14 cellular contexts compared by ENCODE assay signal in the genomic region with DNA sequence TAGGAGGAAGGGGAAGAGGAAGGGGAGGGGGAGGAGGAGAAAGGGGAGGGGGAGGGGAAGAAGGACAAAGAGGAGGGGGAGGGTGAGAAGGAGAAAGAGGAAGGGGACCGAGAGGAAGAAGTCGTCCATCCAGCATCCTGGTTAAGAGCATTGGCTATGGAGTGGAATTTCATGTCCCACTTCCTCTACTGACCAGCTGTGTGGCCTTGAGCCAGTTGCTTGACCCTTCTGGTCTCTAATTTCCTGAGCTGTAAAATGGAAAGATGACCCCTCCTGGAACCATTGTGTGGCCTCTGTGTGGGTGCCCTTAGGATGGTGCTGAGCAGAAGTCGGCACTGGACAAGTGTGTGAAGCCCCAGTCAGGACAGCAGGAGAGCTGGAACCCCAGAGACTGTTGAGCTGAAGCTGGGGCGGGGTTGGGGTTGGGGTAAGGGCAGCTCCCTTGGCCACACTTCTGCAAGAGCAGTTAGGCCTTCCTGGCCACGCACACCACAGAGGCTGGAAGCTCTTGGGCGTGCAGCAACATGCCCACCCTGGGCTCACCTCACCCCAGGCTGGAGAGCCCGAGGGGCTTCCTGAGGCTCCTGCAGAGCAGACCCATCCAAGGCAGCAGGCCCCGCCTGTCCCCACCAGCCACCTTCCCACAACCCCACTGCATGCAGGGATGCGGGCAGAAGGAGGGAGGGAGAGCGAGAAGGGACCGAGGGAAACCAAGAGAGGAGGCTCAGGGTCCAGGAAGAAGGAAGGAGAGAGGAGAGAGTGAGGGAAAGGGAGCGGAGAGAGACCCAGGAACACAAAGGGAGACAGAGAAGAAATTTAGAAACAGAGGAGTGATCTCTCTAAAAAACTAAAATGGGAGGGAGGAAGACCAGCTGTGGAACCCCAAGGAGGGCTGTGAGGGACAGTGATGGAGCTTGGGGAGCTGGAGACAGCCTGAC. TPM values are rescaled to one million over a fixed set of nuclear protein-coding genes. Genes with fewer than 3 reads are reported as not detected.
DNase-seq lines count a peak whose midpoint lies in the region; ATAC-seq and TF ChIP-seq lines count a peak whose summit lies in the region.
"Had no signal": no experiment of that assay in that cellular context is flagged by ENCODE, and none has a peak within 500 bp of the region (broad histone marks: within the 10 kb centered on the region; RNA-seq: fewer than 3 reads in every experiment).

No MANE protein-coding gene starts in this region.

- no peaks in the 10 kb centered on the region for H3K36me3 ChIP-seq in SK-N-SH (replicated peaks in 1 of 2; ENCODE audit: control insufficient read depth in 1 of 2, insufficient read depth in 2 of 2, low read length in 1 of 2)
- no peaks in the 10 kb centered on the region for H3K36me3 ChIP-seq in RWPE2 (ENCODE audit: low read depth)
- no peaks in the 10 kb centered on the region for H3K36me3 ChIP-seq in left ventricle myocardium inferior

- H2AFZ ChIP-seq in SK-N-SH (ENCODE audit: low read depth): no peak overlapping the region

- no peaks in the 10 kb centered on the region for H3K9me2 ChIP-seq in SK-N-SH

- POLR2A ChIA-PET in SK-N-SH (lab: Yijun Ruan, JAX): no interaction called here

- H3K4me3 ChIP-seq in SK-N-SH (ENCODE audit: low read depth in 2 of 2, low read length in 1 of 2) (no peak overlapping the region), RWPE2 (ENCODE audit: severe bottlenecking) (no peak overlapping the region), left ventricle myocardium inferior (no peak overlapping the region)

- WGBS in SK-N-SH (ENCODE audit: low lambda C conversion rate): 82% methylated on average over 9 of the region's 12 CpGs

- no peaks in the 10 kb centered on the region for H4K20me1 ChIP-seq in SK-N-SH (ENCODE audit: insufficient read depth)

- no peaks in the 10 kb centered on the region for H3K27me3 ChIP-seq in SK-N-SH (ENCODE audit: insufficient read depth)
- no peaks in the 10 kb centered on the region for H3K27me3 ChIP-seq in RWPE2 (ENCODE audit: insufficient read depth, poor library complexity, severe bottlenecking)
- H3K27me3 ChIP-seq in left ventricle myocardium inferior (ENCODE audit: low read depth): no peaks in the 10 kb centered on the region

- H3K27ac ChIP-seq in SK-N-SH (ENCODE audit: low read depth in 2 of 2, low read length in 1 of 2): no peak overlapping the region
- H3K27ac ChIP-seq in RWPE2 (ENCODE audit: poor library complexity, severe bottlenecking): no peak overlapping the region
- peak overlapping the region; percentile 94 for H3K27ac ChIP-seq in left ventricle myocardium inferior (replicated peaks)

- H3K79me2 ChIP-seq in SK-N-SH (ENCODE audit: insufficient read depth): no peaks in the 10 kb centered on the region

- no peak for TF ChIP-seq EP300 in SK-N-SH (IDR thresholded peaks at IDR 0.05; ENCODE audit: borderline replicate concordance in 1 of 2, low read depth in 1 of 2, low read length in 1 of 2)

- no peak for ATAC-seq in SK-N-SH treated with all-trans-retinoic acid at 6 μM for 48 hours
- peak; percentile 74 for ATAC-seq in RWPE2 (ENCODE audit: low read depth)
- ATAC-seq in GM18873 (IDR thresholded peaks at IDR 0.05; ENCODE audit: low FRiP score, unreplicated experiment): no peak

- intact Hi-C loops in left ventricle myocardium inferior (cut with micrococcal nuclease): no loop called here

- TF ChIP-seq CTCF in SK-N-SH (IDR thresholded peaks at IDR 0.05) (no peak), RWPE2 (IDR thresholded peaks at IDR 0.05; ENCODE audit: poor library complexity, severe bottlenecking) (no peak), left ventricle myocardium inferior (IDR thresholded peaks at IDR 0.05; ENCODE audit: borderline replicate concordance) (no peak)

- no peak overlapping the region for H3K9ac ChIP-seq in SK-N-SH

- no peak for TF ChIP-seq RAD21 in SK-N-SH (IDR thresholded peaks at IDR 0.05; ENCODE audit: low read length)

- H3K4me1 ChIP-seq in SK-N-SH (ENCODE audit: control insufficient read depth in 1 of 2, insufficient read depth in 2 of 2, low read depth in 1 of 2, low read length in 1 of 2): peaks cover 0 to 3% of the 10 kb centered on the region in 2 experiments; a peak in 1 of 4 replicates
- H3K4me1 ChIP-seq in RWPE2 (ENCODE audit: insufficient read depth, poor library complexity, severe bottlenecking): peaks cover 7% of the 10 kb centered on the region
- H3K4me1 ChIP-seq in left ventricle myocardium inferior: peaks cover 69% of the 10 kb centered on the region

- CTCF ChIA-PET in SK-N-SH (lab: Yijun Ruan, JAX): interaction anchor here (1.6 to 3.2 kb wide), 3 partner anchors 11 to 74 kb away, joined by 5 to 15 read pairs (median 6); no protein-coding TSS in a partner anchor

- DNase-seq in SK-N-SH (peak; percentile 23), RWPE2 (ENCODE audit: low spot score) (peak; percentile 68), left ventricle myocardium inferior (peak; percentile 18), NCI-H2196 (lab: John Stamatoyannopoulos, UW; ENCODE audit: unreplicated experiment) (no peak), mucosa of gallbladder (ENCODE audit: low spot score) (no peak)
- peak; percentile 18 for DNase-seq in stimulated activated CD8-positive, alpha-beta memory T cell treated with anti-CD3 and anti-CD28 coated beads, Interleukin-4, amount 100 ng/mL, for 48 hours
- DNase-seq: activated CD4-positive, alpha-beta T cell treated with anti-CD3 and anti-CD28 coated beads for 4 hours; effector CD8-positive, alpha-beta T cell; Kasumi-1 had no signal

- H3K9me3 ChIP-seq in SK-N-SH (no peaks in the 10 kb centered on the region), RWPE2 (ENCODE audit: severe bottlenecking) (peaks cover under 1% of the 10 kb centered on the region), left ventricle myocardium inferior (replicated peaks) (peaks cover 6% of the 10 kb centered on the region)

- H3F3A ChIP-seq in SK-N-SH (replicated peaks; ENCODE audit: insufficient read depth): no peaks in the 10 kb centered on the region

- no peak overlapping the region for H3K4me2 ChIP-seq in SK-N-SH

TF ChIP-seq in SK-N-SH, 30 proteins besides CTCF, POLR2A, EP300 and RAD21 (continues in another document):
- TF ChIP-seq FOSL2 (IDR thresholded peaks at IDR 0.05; ENCODE audit: borderline replicate concordance, low read depth) (no peak), USF1 (IDR thresholded peaks at IDR 0.05; ENCODE audit: borderline replicate concordance, low read depth) (no peak), USF2 (IDR thresholded peaks at IDR 0.05; ENCODE audit: borderline replicate concordance, low read depth, low read length) (no peak), FOXM1 (IDR thresholded peaks at IDR 0.05; ENCODE audit: low read depth) (no peak), EZH2phosphoT487 (IDR thresholded peaks at IDR 0.05; ENCODE audit: borderline replicate concordance, low read depth) (no peak), RFX5 (IDR thresholded peaks at IDR 0.05; ENCODE audit: low read length) (no peak)

TF ChIP-seq in SK-N-SH treated with all-trans-retinoic acid at 6 μM for 48 hours, 23 proteins besides CTCF, POLR2A, EP300 and RAD21:
- no peak for TF ChIP-seq ZFP30 (CRISPR knock-in tag; IDR thresholded peaks at IDR 0.05)
- TF ChIP-seq TCF4 (CRISPR knock-in tag; IDR thresholded peaks at IDR 0.05; ENCODE audit: borderline replicate concordance): no peak
- no peak for TF ChIP-seq ZC3H10 (CRISPR knock-in tag; IDR thresholded peaks at IDR 0.05)
- no peak for TF ChIP-seq GLIS3 (CRISPR knock-in tag; IDR thresholded peaks at IDR 0.05)
TF ChIP-seq in SK-N-SH treated with all-trans-retinoic acid at 6 μM for 48 hours: peak in this region for 0.

RNA-seq across cellular contexts. Expression of gene ADRA2B, which starts 16.2 kb away (rescaled TPM):
- polyA plus RNA-seq in SK-N-SH (2012; rRNA removed): not detected in 2 replicates
- not detected in 2 replicates for polyA plus RNA-seq in SK-N-SH (2012; cell fraction: cytosol; rRNA removed)
- polyA plus RNA-seq in SK-N-SH (2012; cell fraction: nucleus; rRNA removed): 0.06 and 0.15 TPM in 2 replicates
- total RNA-seq in left ventricle myocardium inferior (2.9 TPM), mucosa of gallbladder (0.95 TPM)
- total RNA-seq: SK-MEL-5 had no signal
- polyA plus RNA-seq: AG04450 had no signal

RNA-seq across cellular contexts. Expression of gene ASTL, which starts 38.2 kb away (rescaled TPM):
- not detected in 2 replicates for polyA plus RNA-seq in SK-N-SH (2012; rRNA removed)
- polyA plus RNA-seq in SK-N-SH (2012; cell fraction: cytosol; rRNA removed): not detected in 2 replicates
- not detected in 2 replicates for polyA plus RNA-seq in SK-N-SH (2012; cell fraction: nucleus; rRNA removed)
- total RNA-seq in left ventricle myocardium inferior: not detected
- not detected for total RNA-seq in mucosa of gallbladder
- total RNA-seq: SK-MEL-5, skeletal muscle tissue had no signal
- polyA plus RNA-seq: AG04450 had no signal

RNA-seq across cellular contexts. Expression of gene DUSP2, which starts 45.1 kb away (rescaled TPM):
- polyA plus RNA-seq in SK-N-SH (2012; rRNA removed): 0.79 and 1.2 TPM in 2 replicates
- 0.14 and 0.38 TPM in 2 replicates for polyA plus RNA-seq in SK-N-SH (2012; cell fraction: cytosol; rRNA removed)
- 6.4 and 7.5 TPM in 2 replicates for polyA plus RNA-seq in SK-N-SH (2012; cell fraction: nucleus; rRNA removed)
- total RNA-seq in left ventricle myocardium inferior (0.82 TPM), mucosa of gallbladder (11.3 TPM)

Comparison
In these comparisons a context has a peak if more than half of its experiments do, and no peak if none do; other contexts are left out.
1. DNase-seq: peak in SK-N-SH (single experiment), RWPE2 (single experiment), left ventricle myocardium inferior (single experiment) and stimulated activated CD8-positive, alpha-beta memory T cell treated with anti-CD3 and anti-CD28 coated beads, Interleukin-4, amount 100 ng/mL, for 48 hours (single experiment); none in NCI-H2196 (single experiment) and mucosa of gallbladder (single experiment).